29 cellular contexts compared by ENCODE assay signal in the genomic region with DNA sequence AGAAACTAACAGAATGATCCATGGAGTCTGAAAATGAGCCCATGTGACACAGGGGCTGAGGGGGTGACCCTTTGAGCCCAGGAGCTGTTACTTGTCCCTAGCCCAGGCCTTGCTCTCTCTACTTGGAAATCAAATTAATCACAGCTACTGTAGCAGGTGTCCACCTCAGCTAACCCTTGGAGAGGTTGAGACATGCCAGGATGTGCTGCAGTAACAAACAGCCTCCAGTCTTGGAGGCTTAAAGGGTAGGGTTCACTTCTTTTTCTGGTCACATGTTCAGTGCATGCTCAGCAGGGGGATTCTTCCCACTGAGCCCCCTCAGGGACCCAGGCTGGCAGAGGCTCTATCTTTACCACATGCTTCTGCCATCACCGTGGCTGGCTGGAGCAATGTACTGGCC.
"Had no signal": no experiment of that assay in that cellular context is flagged by ENCODE, and none has a peak within 500 bp of the region (broad histone marks: within the 10 kb centered on the region; RNA-seq: fewer than 3 reads in every experiment).

No MANE protein-coding gene starts in this region.

- FAIRE-seq: islet of Langerhans, kidney, urothelium cell line had no signal

- H3K4me1 ChIP-seq: left lung, lower lobe of right lung, right atrium auricular region, tibial artery, upper lobe of right lung had no signal

- H3K4me3 ChIP-seq: left lung, lower lobe of right lung, ovary, right atrium auricular region, skin epidermis, suprapubic skin, thoracic aorta, tibial artery, upper lobe of right lung had no signal

- ATAC-seq: left colon; left lung; lower lobe of right lung; naive thymus-derived CD8-positive, alpha-beta T cell; sciatic nerve; upper lobe of right lung had no signal

- DNase-seq: hypothalamus; immature natural killer cell; kidney; left colon; lower lobe of right lung; mammary epithelial cell; mesenchymal stem cell; naive thymus-derived CD8-positive, alpha-beta T cell; ovary; stimulated activated CD4-positive, alpha-beta T cell treated with anti-CD3 and anti-CD28 coated beads, Interleukin-12 subunit alpha, Interleukin-12 subunit beta, amount 100 ng/mL, for 4 hours; stimulated activated CD4-positive, alpha-beta T cell treated with anti-CD3 and anti-CD28 coated beads, Interleukin-15, amount 100 ng/mL, for 24 hours; stimulated activated CD4-positive, alpha-beta T cell treated with anti-CD3 and anti-CD28 coated beads, Interleukin-2, amount 100 ng/mL, for 24 hours; stimulated activated CD4-positive, alpha-beta T cell treated with anti-CD3 and anti-CD28 coated beads, Interleukin-4, amount 100 ng/mL, for 1 hour; stimulated activated naive CD4-positive, alpha-beta T cell; tibial artery; trophoblast cell; upper lobe of right lung had no signal

- H3K27me3 ChIP-seq: left lung, ovary, right atrium auricular region, suprapubic skin, upper lobe of right lung had no signal

- H3K36me3 ChIP-seq: ovary had no signal

- H3K27ac ChIP-seq: left lung, lower lobe of right lung, ovary, right atrium auricular region, skin epidermis, suprapubic skin, thoracic aorta, tibial artery, upper lobe of right lung had no signal

- H3K27me3 Mint-ChIP-seq: stimulated activated naive CD8-positive, alpha-beta T cell treated with anti-CD3 and anti-CD28 coated beads, Interleukin-15, Interleukin-2, amounts not matched to agents 100 ng/mL and 50 ng/mL, for 24 hours had no signal

- H3K9me3 Mint-ChIP-seq: immature natural killer cell; naive thymus-derived CD8-positive, alpha-beta T cell; nephron; neural crest cell; stimulated activated naive CD8-positive, alpha-beta T cell treated with anti-CD3 and anti-CD28 coated beads, Interleukin-15, Interleukin-2, amounts not matched to agents 100 ng/mL and 50 ng/mL, for 24 hours had no signal

- H3K4me3 Mint-ChIP-seq: immature natural killer cell; naive thymus-derived CD8-positive, alpha-beta T cell; nephron; neural crest cell; stimulated activated naive CD8-positive, alpha-beta T cell treated with anti-CD3 and anti-CD28 coated beads, Interleukin-15, Interleukin-2, amounts not matched to agents 100 ng/mL and 50 ng/mL, for 24 hours had no signal

- H3K4me1 Mint-ChIP-seq: immature natural killer cell, nephron, neural crest cell had no signal

- H3K9me3 ChIP-seq: left lung, lower lobe of right lung, ovary, right atrium auricular region, suprapubic skin, thoracic aorta, tibial artery, upper lobe of right lung had no signal

- H3K27ac Mint-ChIP-seq: immature natural killer cell; nephron; progenitor cell of endocrine pancreas; stimulated activated naive CD8-positive, alpha-beta T cell treated with anti-CD3 and anti-CD28 coated beads, Interleukin-15, Interleukin-2, amounts not matched to agents 100 ng/mL and 50 ng/mL, for 24 hours had no signal
